2 cellular contexts compared by ENCODE assay signal in genomic region chr2:190794466-190795184, GRCh38.
TF ChIP-seq lines count a peak whose summit lies in the region.

No MANE protein-coding gene starts in this region.

TF ChIP-seq in IMR-90, 13 proteins besides CTCF, POLR2A, EP300 and RAD21:
- 0 out of 2 replicates have a peak, but pooled peaks have one; percentile 4 for TF ChIP-seq RFX5 (IDR thresholded peaks at IDR 0.05; ENCODE audit: low read depth, low read length)
- TF ChIP-seq CEBPB (IDR thresholded peaks at IDR 0.05; ENCODE audit: low read depth, low read length), result no peak

TF ChIP-seq in K562, 482 proteins besides CTCF, POLR2A, EP300 and RAD21:
- no peak for TF ChIP-seq ZBTB1 (CRISPR knock-in tag; IDR thresholded peaks at IDR 0.05; ENCODE audit: borderline replicate concordance, low read depth)
- no peak for TF ChIP-seq ZBED1 (IDR thresholded peaks at IDR 0.05)
- TF ChIP-seq ARID3B (CRISPR knock-in tag; IDR thresholded peaks at IDR 0.05; ENCODE audit: borderline replicate concordance), result no peak
- no peak for TF ChIP-seq NUFIP1 (IDR thresholded peaks at IDR 0.05; ENCODE audit: partially characterized antibody)
- TF ChIP-seq, protein P1, sequence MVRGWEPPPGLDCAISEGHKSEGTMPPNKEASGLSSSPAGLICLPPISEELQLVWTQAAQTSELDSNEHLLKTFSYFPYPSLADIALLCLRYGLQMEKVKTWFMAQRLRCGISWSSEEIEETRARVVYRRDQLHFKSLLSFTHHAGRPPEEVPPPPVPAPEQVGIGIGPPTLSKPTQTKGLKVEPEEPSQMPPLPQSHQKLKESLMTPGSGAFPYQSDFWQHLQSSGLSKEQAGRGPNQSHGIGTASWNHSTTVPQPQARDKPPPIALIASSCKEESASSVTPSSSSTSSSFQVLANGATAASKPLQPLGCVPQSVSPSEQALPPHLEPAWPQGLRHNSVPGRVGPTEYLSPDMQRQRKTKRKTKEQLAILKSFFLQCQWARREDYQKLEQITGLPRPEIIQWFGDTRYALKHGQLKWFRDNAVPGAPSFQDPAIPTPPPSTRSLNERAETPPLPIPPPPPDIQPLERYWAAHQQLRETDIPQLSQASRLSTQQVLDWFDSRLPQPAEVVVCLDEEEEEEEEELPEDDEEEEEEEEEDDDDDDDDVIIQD (CRISPR knock-in tag; IDR thresholded peaks at IDR 0.05), result no peak
- no peak for TF ChIP-seq ZNF592 (IDR thresholded peaks at IDR 0.05)
- no peak for TF ChIP-seq ZNF347 (CRISPR knock-in tag; IDR thresholded peaks at IDR 0.05; ENCODE audit: low read depth)
- TF ChIP-seq DDX20 (tag; IDR thresholded peaks at IDR 0.05; ENCODE audit: low read depth), result no peak
- TF ChIP-seq MLLT1 (IDR thresholded peaks at IDR 0.05), result no peak
- no peak for TF ChIP-seq ZNF133 (CRISPR knock-in tag; IDR thresholded peaks at IDR 0.05)
- no peak for TF ChIP-seq ETS2 (tag; IDR thresholded peaks at IDR 0.05; ENCODE audit: borderline replicate concordance, poor library complexity, severe bottlenecking)
- no peak for TF ChIP-seq MTA1 (IDR thresholded peaks at IDR 0.05; ENCODE audit: borderline replicate concordance)
- no peak for TF ChIP-seq RBM17 (IDR thresholded peaks at IDR 0.05; ENCODE audit: borderline replicate concordance, low read depth, low read length)
